11 cellular contexts compared by ENCODE assay signal in the genomic region with DNA sequence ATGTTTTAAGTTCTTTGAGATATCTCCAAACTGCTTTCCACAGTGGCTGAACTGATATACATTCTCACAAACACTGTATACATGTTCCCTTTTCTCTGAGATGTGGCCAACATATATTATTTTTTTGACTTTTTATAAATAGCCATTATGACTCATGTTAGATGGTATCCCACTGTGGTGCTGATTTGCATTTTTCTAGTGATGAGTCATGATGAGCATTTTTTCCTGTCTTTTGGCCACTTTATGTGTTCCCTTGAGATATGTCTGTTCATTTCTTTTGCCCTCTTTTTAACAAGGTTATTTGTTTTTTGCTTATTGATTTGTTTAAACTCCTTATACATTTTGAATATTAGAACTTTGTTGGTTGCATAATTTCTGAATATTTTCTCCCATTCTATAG.
A peak's percentile ranks its signal among the peaks of the same experiment; 100 is the strongest.
DNase-seq lines count a peak whose midpoint lies in the region; ATAC-seq and TF ChIP-seq lines count a peak whose summit lies in the region.
"Had no signal": no experiment of that assay in that cellular context is flagged by ENCODE, and none has a peak within 500 bp of the region (broad histone marks: within the 10 kb centered on the region; RNA-seq: fewer than 3 reads in every experiment).

No MANE protein-coding gene starts in this region.

- H3K27ac Mint-ChIP-seq in CD4-positive, alpha-beta memory T cell, result no peak overlapping the region

- H3K4me2 ChIP-seq in SK-N-SH, result no peak overlapping the region

- no peaks in the 10 kb centered on the region for H4K20me1 ChIP-seq in SK-N-SH (ENCODE audit: insufficient read depth)

- no peak overlapping the region for H3K9ac ChIP-seq in SK-N-SH

- peak; percentile 49 for ATAC-seq in HG03060 (IDR thresholded peaks at IDR 0.05; ENCODE audit: low read depth, unreplicated experiment)
- ATAC-seq in GM21529 (IDR thresholded peaks at IDR 0.05; ENCODE audit: unreplicated experiment), result no peak
- ATAC-seq: Panc1 had no signal

- H3K9me2 ChIP-seq in SK-N-SH, result no peaks in the 10 kb centered on the region

- peak in 1 of 2 experiments; percentile 49; a peak in 1 of 4 replicates for TF ChIP-seq EP300 in SK-N-SH (IDR thresholded peaks at IDR 0.05; ENCODE audit: borderline replicate concordance in 1 of 2, low read depth in 1 of 2, low read length in 1 of 2)

- H3K36me3 Mint-ChIP-seq in CD4-positive, alpha-beta memory T cell, result no peaks in the 10 kb centered on the region

- intact Hi-C loops in CD4-positive, alpha-beta memory T cell (cut with micrococcal nuclease), result no loop called here

- CTCF ChIA-PET in SK-N-SH (lab: Yijun Ruan, JAX), result no interaction called here
- CTCF ChIA-PET in CD4-positive, alpha-beta memory T cell (lab: Charles Lee; ENCODE audit: partially characterized antibody), result no interaction called here

- no peaks in the 10 kb centered on the region for H3K9me3 ChIP-seq in SK-N-SH
- no peaks in the 10 kb centered on the region for H3K9me3 ChIP-seq in CD4-positive, alpha-beta memory T cell (ENCODE audit: control insufficient read depth in 1 of 2, low read length in 2 of 2)
- H3K9me3 ChIP-seq: suprapubic skin had no signal

- DNase-seq in AG10803 (ENCODE audit: low read depth) (peak; percentile 53), SK-N-SH (no peak), foreskin melanocyte (peak; percentile 82), DMS79 treated with DMSO at 0.1 percent for 48 hours (lab: John Stamatoyannopoulos, UW) (no peak), DMS153 treated with DMSO at 0.1 percent for 48 hours (lab: John Stamatoyannopoulos, UW; ENCODE audit: unreplicated experiment) (no peak)
- DNase-seq in CD4-positive, alpha-beta memory T cell, result no peak
- DNase-seq: COR-L47 had no signal

- H3K27ac ChIP-seq in SK-N-SH (ENCODE audit: low read depth in 2 of 2, low read length in 1 of 2), result peak overlapping the region in 1 of 2 experiments; percentile 62; a peak in 2 of 4 replicates
- no peak overlapping the region for H3K27ac ChIP-seq in CD4-positive, alpha-beta memory T cell (ENCODE audit: low read depth, low read length)
- H3K27ac ChIP-seq: suprapubic skin had no signal

- no peaks in the 10 kb centered on the region for H3K27me3 ChIP-seq in SK-N-SH (ENCODE audit: insufficient read depth)
- no peaks in the 10 kb centered on the region for H3K27me3 ChIP-seq in CD4-positive, alpha-beta memory T cell (ENCODE audit: insufficient read depth, low read length)
- H3K27me3 ChIP-seq: suprapubic skin had no signal

- peaks cover 0 to 24% (median 15%) of the 10 kb centered on the region in 8 donors for H3K9me3 Mint-ChIP-seq in CD4-positive, alpha-beta memory T cell

- H3K36me3 ChIP-seq in SK-N-SH (replicated peaks in 1 of 2; ENCODE audit: control insufficient read depth in 1 of 2, insufficient read depth in 2 of 2, low read length in 1 of 2), result no peaks in the 10 kb centered on the region
- no peaks in the 10 kb centered on the region for H3K36me3 ChIP-seq in CD4-positive, alpha-beta memory T cell (ENCODE audit: insufficient read depth, low read length)
- H3K36me3 ChIP-seq: suprapubic skin had no signal

- TF ChIP-seq RAD21 in SK-N-SH (IDR thresholded peaks at IDR 0.05; ENCODE audit: low read length), result no peak

- H3F3A ChIP-seq in SK-N-SH (replicated peaks; ENCODE audit: insufficient read depth), result peaks cover 9% of the 10 kb centered on the region

- H3K4me3 ChIP-seq in AG10803 (ENCODE audit: low read length), result no peak overlapping the region
- no peak overlapping the region for H3K4me3 ChIP-seq in SK-N-SH (ENCODE audit: low read depth in 2 of 2, low read length in 1 of 2)
- no peak overlapping the region for H3K4me3 ChIP-seq in CD4-positive, alpha-beta memory T cell (ENCODE audit: low read length in 2 of 2)
- H3K4me3 ChIP-seq: suprapubic skin had no signal

- no peak overlapping the region for H2AFZ ChIP-seq in SK-N-SH (ENCODE audit: low read depth)

- no peak overlapping the region for H3K4me3 Mint-ChIP-seq in CD4-positive, alpha-beta memory T cell

- POLR2A ChIA-PET in SK-N-SH (lab: Yijun Ruan, JAX), result no interaction called here
- POLR2A ChIA-PET in CD4-positive, alpha-beta memory T cell (lab: Charles Lee; ENCODE audit: partially characterized antibody), result no interaction called here

- no peaks in the 10 kb centered on the region for H3K27me3 Mint-ChIP-seq in CD4-positive, alpha-beta memory T cell

- H3K4me1 Mint-ChIP-seq in CD4-positive, alpha-beta memory T cell, result no peaks in the 10 kb centered on the region

- H3K4me1 ChIP-seq in SK-N-SH (ENCODE audit: control insufficient read depth in 1 of 2, insufficient read depth in 2 of 2, low read depth in 1 of 2, low read length in 1 of 2), result peaks cover 0 to 7% of the 10 kb centered on the region in 2 experiments; a peak in 1 of 4 replicates
- no peaks in the 10 kb centered on the region for H3K4me1 ChIP-seq in CD4-positive, alpha-beta memory T cell (ENCODE audit: insufficient read depth, low read length)
- H3K4me1 ChIP-seq: suprapubic skin had no signal

- no peaks in the 10 kb centered on the region for H3K79me2 ChIP-seq in SK-N-SH (ENCODE audit: insufficient read depth)

- no peak for TF ChIP-seq CTCF in AG10803 (conservative IDR thresholded peaks at IDR 0.05; ENCODE audit: low read length)
- TF ChIP-seq CTCF in SK-N-SH (IDR thresholded peaks at IDR 0.05), result no peak

TF ChIP-seq in SK-N-SH, 30 proteins besides CTCF, POLR2A, EP300 and RAD21:
- TF ChIP-seq FOSL2 (IDR thresholded peaks at IDR 0.05; ENCODE audit: borderline replicate concordance, low read depth) (peak; percentile 86), RFX5 (IDR thresholded peaks at IDR 0.05; ENCODE audit: low read length) (no peak), TEAD4 (IDR thresholded peaks at IDR 0.05; ENCODE audit: borderline replicate concordance, insufficient read depth) (peak; percentile 33; the same call in 1 of the 2 replicates), JUND (IDR thresholded peaks at IDR 0.05) (peak; percentile 86), CHD2 (IDR thresholded peaks at IDR 0.05; ENCODE audit: low read length, partially characterized antibody) (no peak), TCF12 (IDR thresholded peaks at IDR 0.05) (peak; percentile 53), MEF2A (IDR thresholded peaks at IDR 0.05; ENCODE audit: borderline replicate concordance, low read depth) (peak; percentile 86), GATA2 (CRISPR knock-in tag; IDR thresholded peaks at IDR 0.05) (no peak), NFIC (IDR thresholded peaks at IDR 0.05; ENCODE audit: borderline replicate concordance) (peak; percentile 18; the same call in 1 of the 2 replicates)
- TF ChIP-seq, protein P1, sequence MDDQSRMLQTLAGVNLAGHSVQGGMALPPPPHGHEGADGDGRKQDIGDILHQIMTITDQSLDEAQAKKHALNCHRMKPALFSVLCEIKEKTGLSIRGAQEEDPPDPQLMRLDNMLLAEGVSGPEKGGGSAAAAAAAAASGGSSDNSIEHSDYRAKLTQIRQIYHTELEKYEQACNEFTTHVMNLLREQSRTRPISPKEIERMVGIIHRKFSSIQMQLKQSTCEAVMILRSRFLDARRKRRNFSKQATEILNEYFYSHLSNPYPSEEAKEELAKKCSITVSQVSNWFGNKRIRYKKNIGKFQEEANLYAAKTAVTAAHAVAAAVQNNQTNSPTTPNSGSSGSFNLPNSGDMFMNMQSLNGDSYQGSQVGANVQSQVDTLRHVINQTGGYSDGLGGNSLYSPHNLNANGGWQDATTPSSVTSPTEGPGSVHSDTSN (IDR thresholded peaks at IDR 0.05), result peak; percentile 17; the same call in 1 of the 2 replicates
TF ChIP-seq in SK-N-SH: peak in this region for 7.

Comparison
In these comparisons a context has a peak if more than half of its experiments do, and no peak if none do; other contexts are left out.
1. DNase-seq: peak in AG10803 (single experiment) and foreskin melanocyte (single experiment); none in SK-N-SH (single experiment), DMS79 treated with DMSO at 0.1 percent for 48 hours (single experiment), CD4-positive, alpha-beta memory T cell (0 of 5) and DMS153 treated with DMSO at 0.1 percent for 48 hours (single experiment).